ENCODE assay signal across 1 cellular context in the genomic region with DNA sequence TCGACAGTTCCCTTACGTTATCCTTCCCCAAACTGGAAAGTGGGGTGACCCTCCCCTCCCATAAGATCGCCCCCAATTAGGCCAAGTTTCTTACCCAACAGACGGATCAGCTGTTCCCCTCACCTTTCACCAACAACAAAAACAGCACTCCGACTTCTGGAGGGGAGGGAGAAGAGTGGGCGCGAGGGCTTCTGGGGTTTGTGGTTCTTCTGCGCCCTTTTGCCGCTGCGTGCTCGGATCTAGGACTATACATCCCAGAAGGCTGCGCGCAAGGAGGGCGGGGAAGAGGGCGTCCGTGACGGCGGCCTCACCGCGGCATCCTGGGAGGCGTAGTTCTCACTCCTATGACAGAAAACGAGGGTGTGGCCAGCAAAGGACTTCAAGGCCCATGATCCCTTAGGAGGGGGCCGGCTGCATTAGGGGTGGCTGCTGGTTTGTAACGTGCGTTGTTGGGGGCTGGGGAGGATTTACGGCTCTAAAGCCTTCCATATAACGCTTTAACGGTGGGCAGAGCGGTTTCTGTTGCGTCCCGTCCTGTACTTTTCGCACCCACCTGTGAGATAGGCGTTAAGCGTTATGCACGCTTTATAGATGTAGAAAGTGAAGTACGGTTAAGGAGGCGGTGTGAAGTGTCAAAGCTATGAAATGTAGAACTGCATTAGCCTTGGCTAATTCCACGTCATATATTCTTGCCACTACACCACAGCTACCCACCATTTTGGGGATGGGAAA.
A peak's percentile ranks its signal among the peaks of the same experiment; 100 is the strongest.
TF ChIP-seq lines count a peak whose summit lies in the region.

A gene with protein sequence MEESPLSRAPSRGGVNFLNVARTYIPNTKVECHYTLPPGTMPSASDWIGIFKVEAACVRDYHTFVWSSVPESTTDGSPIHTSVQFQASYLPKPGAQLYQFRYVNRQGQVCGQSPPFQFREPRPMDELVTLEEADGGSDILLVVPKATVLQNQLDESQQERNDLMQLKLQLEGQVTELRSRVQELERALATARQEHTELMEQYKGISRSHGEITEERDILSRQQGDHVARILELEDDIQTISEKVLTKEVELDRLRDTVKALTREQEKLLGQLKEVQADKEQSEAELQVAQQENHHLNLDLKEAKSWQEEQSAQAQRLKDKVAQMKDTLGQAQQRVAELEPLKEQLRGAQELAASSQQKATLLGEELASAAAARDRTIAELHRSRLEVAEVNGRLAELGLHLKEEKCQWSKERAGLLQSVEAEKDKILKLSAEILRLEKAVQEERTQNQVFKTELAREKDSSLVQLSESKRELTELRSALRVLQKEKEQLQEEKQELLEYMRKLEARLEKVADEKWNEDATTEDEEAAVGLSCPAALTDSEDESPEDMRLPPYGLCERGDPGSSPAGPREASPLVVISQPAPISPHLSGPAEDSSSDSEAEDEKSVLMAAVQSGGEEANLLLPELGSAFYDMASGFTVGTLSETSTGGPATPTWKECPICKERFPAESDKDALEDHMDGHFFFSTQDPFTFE (minus strand): TSS at position 143 of the 732 bp plus-strand sequence. CDS start 2,210 bp downstream, outside the sequence.

TF ChIP-seq in GM12878, 131 proteins besides CTCF, POLR2A, EP300 and RAD21 (continued from another document and continues in another):
- peak; percentile 79 to 86 for TF ChIP-seq BHLHE40 (IDR thresholded peaks at IDR 0.05; ENCODE audit: borderline replicate concordance in 1 of 2, low read depth in 2 of 2, low read length in 1 of 2)
- TF ChIP-seq STAT3 (IDR thresholded peaks at IDR 0.05; ENCODE audit: low read depth, low read length): no peak
- no peak for TF ChIP-seq MEF2A (IDR thresholded peaks at IDR 0.05; ENCODE audit: insufficient read depth, low read depth, low read length)
- TF ChIP-seq SRF (IDR thresholded peaks at IDR 0.05; ENCODE audit: low read depth in 2 of 2, low read length in 2 of 2): no peak
- TF ChIP-seq, protein P1, sequence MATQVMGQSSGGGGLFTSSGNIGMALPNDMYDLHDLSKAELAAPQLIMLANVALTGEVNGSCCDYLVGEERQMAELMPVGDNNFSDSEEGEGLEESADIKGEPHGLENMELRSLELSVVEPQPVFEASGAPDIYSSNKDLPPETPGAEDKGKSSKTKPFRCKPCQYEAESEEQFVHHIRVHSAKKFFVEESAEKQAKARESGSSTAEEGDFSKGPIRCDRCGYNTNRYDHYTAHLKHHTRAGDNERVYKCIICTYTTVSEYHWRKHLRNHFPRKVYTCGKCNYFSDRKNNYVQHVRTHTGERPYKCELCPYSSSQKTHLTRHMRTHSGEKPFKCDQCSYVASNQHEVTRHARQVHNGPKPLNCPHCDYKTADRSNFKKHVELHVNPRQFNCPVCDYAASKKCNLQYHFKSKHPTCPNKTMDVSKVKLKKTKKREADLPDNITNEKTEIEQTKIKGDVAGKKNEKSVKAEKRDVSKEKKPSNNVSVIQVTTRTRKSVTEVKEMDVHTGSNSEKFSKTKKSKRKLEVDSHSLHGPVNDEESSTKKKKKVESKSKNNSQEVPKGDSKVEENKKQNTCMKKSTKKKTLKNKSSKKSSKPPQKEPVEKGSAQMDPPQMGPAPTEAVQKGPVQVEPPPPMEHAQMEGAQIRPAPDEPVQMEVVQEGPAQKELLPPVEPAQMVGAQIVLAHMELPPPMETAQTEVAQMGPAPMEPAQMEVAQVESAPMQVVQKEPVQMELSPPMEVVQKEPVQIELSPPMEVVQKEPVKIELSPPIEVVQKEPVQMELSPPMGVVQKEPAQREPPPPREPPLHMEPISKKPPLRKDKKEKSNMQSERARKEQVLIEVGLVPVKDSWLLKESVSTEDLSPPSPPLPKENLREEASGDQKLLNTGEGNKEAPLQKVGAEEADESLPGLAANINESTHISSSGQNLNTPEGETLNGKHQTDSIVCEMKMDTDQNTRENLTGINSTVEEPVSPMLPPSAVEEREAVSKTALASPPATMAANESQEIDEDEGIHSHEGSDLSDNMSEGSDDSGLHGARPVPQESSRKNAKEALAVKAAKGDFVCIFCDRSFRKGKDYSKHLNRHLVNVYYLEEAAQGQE (IDR thresholded peaks at IDR 0.05; ENCODE audit: low read depth, low read length): no peak
- TF ChIP-seq POU2F2 (IDR thresholded peaks at IDR 0.05; ENCODE audit: borderline replicate concordance, low read depth, low read length): peak; percentile 26; the same call in 1 of the 3 replicates
- TF ChIP-seq ZZZ3 (IDR thresholded peaks at IDR 0.05; ENCODE audit: control insufficient read depth, insufficient read length, low read depth): no peak
- TF ChIP-seq GABPA (IDR thresholded peaks at IDR 0.05; ENCODE audit: low read depth): no peak
- TF ChIP-seq EZH2 (IDR thresholded peaks at IDR 0.05; ENCODE audit: borderline replicate concordance, control insufficient read depth, low read depth, low read length): no peak
- TF ChIP-seq, protein P2, sequence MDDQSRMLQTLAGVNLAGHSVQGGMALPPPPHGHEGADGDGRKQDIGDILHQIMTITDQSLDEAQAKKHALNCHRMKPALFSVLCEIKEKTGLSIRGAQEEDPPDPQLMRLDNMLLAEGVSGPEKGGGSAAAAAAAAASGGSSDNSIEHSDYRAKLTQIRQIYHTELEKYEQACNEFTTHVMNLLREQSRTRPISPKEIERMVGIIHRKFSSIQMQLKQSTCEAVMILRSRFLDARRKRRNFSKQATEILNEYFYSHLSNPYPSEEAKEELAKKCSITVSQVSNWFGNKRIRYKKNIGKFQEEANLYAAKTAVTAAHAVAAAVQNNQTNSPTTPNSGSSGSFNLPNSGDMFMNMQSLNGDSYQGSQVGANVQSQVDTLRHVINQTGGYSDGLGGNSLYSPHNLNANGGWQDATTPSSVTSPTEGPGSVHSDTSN (IDR thresholded peaks at IDR 0.05; ENCODE audit: insufficient replicate concordance, low read depth, low read length): peak; percentile 15
- TF ChIP-seq, protein P3, sequence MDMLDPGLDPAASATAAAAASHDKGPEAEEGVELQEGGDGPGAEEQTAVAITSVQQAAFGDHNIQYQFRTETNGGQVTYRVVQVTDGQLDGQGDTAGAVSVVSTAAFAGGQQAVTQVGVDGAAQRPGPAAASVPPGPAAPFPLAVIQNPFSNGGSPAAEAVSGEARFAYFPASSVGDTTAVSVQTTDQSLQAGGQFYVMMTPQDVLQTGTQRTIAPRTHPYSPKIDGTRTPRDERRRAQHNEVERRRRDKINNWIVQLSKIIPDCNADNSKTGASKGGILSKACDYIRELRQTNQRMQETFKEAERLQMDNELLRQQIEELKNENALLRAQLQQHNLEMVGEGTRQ (IDR thresholded peaks at IDR 0.05; ENCODE audit: borderline replicate concordance, low read depth, low read length): no peak; the same call in 1 of the 2 replicates
- 0 out of 2 replicates have a peak, but pooled peaks have one; percentile 49 for TF ChIP-seq NR2F1 (conservative IDR thresholded peaks at IDR 0.05)
- peak; percentile 98 for TF ChIP-seq CREB1 (IDR thresholded peaks at IDR 0.05; ENCODE audit: low read depth)
- TF ChIP-seq, protein P4, sequence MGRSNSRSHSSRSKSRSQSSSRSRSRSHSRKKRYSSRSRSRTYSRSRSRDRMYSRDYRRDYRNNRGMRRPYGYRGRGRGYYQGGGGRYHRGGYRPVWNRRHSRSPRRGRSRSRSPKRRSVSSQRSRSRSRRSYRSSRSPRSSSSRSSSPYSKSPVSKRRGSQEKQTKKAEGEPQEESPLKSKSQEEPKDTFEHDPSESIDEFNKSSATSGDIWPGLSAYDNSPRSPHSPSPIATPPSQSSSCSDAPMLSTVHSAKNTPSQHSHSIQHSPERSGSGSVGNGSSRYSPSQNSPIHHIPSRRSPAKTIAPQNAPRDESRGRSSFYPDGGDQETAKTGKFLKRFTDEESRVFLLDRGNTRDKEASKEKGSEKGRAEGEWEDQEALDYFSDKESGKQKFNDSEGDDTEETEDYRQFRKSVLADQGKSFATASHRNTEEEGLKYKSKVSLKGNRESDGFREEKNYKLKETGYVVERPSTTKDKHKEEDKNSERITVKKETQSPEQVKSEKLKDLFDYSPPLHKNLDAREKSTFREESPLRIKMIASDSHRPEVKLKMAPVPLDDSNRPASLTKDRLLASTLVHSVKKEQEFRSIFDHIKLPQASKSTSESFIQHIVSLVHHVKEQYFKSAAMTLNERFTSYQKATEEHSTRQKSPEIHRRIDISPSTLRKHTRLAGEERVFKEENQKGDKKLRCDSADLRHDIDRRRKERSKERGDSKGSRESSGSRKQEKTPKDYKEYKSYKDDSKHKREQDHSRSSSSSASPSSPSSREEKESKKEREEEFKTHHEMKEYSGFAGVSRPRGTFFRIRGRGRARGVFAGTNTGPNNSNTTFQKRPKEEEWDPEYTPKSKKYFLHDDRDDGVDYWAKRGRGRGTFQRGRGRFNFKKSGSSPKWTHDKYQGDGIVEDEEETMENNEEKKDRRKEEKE (IDR thresholded peaks at IDR 0.05): peak; percentile 82
- TF ChIP-seq, protein P5, sequence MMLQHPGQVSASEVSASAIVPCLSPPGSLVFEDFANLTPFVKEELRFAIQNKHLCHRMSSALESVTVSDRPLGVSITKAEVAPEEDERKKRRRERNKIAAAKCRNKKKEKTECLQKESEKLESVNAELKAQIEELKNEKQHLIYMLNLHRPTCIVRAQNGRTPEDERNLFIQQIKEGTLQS (IDR thresholded peaks at IDR 0.05; ENCODE audit: borderline replicate concordance, extremely low read depth, low read depth, low read length): peak; percentile 68; the same call in 1 of the 2 replicates
- TF ChIP-seq MEF2B (IDR thresholded peaks at IDR 0.05; ENCODE audit: partially characterized antibody, poor library complexity, severe bottlenecking): no peak
- TF ChIP-seq, protein P6, sequence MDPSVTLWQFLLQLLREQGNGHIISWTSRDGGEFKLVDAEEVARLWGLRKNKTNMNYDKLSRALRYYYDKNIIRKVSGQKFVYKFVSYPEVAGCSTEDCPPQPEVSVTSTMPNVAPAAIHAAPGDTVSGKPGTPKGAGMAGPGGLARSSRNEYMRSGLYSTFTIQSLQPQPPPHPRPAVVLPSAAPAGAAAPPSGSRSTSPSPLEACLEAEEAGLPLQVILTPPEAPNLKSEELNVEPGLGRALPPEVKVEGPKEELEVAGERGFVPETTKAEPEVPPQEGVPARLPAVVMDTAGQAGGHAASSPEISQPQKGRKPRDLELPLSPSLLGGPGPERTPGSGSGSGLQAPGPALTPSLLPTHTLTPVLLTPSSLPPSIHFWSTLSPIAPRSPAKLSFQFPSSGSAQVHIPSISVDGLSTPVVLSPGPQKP (IDR thresholded peaks at IDR 0.05; ENCODE audit: low read depth, low read length): 0 out of 2 replicates have a peak, but pooled peaks have one; percentile 47
- TF ChIP-seq SP1 (IDR thresholded peaks at IDR 0.05; ENCODE audit: low read depth, low read length): peak; percentile 87
- TF ChIP-seq SUPT20H (IDR thresholded peaks at IDR 0.05; ENCODE audit: borderline replicate concordance, control insufficient read depth, low read depth, low read length): no peak
- TF ChIP-seq, protein P7, sequence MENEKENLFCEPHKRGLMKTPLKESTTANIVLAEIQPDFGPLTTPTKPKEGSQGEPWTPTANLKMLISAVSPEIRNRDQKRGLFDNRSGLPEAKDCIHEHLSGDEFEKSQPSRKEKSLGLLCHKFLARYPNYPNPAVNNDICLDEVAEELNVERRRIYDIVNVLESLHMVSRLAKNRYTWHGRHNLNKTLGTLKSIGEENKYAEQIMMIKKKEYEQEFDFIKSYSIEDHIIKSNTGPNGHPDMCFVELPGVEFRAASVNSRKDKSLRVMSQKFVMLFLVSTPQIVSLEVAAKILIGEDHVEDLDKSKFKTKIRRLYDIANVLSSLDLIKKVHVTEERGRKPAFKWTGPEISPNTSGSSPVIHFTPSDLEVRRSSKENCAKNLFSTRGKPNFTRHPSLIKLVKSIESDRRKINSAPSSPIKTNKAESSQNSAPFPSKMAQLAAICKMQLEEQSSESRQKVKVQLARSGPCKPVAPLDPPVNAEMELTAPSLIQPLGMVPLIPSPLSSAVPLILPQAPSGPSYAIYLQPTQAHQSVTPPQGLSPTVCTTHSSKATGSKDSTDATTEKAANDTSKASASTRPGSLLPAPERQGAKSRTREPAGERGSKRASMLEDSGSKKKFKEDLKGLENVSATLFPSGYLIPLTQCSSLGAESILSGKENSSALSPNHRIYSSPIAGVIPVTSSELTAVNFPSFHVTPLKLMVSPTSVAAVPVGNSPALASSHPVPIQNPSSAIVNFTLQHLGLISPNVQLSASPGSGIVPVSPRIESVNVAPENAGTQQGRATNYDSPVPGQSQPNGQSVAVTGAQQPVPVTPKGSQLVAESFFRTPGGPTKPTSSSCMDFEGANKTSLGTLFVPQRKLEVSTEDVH (IDR thresholded peaks at IDR 0.05; ENCODE audit: low read depth, partially characterized antibody): no peak
- TF ChIP-seq, protein P8, sequence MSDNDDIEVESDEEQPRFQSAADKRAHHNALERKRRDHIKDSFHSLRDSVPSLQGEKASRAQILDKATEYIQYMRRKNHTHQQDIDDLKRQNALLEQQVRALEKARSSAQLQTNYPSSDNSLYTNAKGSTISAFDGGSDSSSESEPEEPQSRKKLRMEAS (IDR thresholded peaks at IDR 0.05; ENCODE audit: low read depth, low read length): no peak; the same call in none of the 2 replicates
- TF ChIP-seq DPF2 (IDR thresholded peaks at IDR 0.05): peak; percentile 64; the same call in 1 of the 2 replicates
- TF ChIP-seq, protein P9, sequence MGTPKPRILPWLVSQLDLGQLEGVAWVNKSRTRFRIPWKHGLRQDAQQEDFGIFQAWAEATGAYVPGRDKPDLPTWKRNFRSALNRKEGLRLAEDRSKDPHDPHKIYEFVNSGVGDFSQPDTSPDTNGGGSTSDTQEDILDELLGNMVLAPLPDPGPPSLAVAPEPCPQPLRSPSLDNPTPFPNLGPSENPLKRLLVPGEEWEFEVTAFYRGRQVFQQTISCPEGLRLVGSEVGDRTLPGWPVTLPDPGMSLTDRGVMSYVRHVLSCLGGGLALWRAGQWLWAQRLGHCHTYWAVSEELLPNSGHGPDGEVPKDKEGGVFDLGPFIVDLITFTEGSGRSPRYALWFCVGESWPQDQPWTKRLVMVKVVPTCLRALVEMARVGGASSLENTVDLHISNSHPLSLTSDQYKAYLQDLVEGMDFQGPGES (IDR thresholded peaks at IDR 0.05): no peak
- TF ChIP-seq, protein P10, sequence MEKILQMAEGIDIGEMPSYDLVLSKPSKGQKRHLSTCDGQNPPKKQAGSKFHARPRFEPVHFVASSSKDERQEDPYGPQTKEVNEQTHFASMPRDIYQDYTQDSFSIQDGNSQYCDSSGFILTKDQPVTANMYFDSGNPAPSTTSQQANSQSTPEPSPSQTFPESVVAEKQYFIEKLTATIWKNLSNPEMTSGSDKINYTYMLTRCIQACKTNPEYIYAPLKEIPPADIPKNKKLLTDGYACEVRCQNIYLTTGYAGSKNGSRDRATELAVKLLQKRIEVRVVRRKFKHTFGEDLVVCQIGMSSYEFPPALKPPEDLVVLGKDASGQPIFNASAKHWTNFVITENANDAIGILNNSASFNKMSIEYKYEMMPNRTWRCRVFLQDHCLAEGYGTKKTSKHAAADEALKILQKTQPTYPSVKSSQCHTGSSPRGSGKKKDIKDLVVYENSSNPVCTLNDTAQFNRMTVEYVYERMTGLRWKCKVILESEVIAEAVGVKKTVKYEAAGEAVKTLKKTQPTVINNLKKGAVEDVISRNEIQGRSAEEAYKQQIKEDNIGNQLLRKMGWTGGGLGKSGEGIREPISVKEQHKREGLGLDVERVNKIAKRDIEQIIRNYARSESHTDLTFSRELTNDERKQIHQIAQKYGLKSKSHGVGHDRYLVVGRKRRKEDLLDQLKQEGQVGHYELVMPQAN (conservative IDR thresholded peaks at IDR 0.05): peak; percentile 98
- TF ChIP-seq JUND (IDR thresholded peaks at IDR 0.05; ENCODE audit: low read depth, low read length): peak; percentile 66; the same call in 1 of the 2 replicates
- no peak for TF ChIP-seq TCF7 (IDR thresholded peaks at IDR 0.05; ENCODE audit: borderline replicate concordance)
- TF ChIP-seq BMI1 (IDR thresholded peaks at IDR 0.05; ENCODE audit: borderline replicate concordance): no peak
- no peak for TF ChIP-seq CBX5 (IDR thresholded peaks at IDR 0.05; ENCODE audit: low read depth)
- peak; percentile 94 for TF ChIP-seq CHD2 (IDR thresholded peaks at IDR 0.05; ENCODE audit: borderline replicate concordance, low read depth, low read length)
